ENCODE assay signal across 8 cellular contexts in genomic region chr15:41828747-41829270, GRCh38. TPM values are rescaled to one million over a fixed set of nuclear protein-coding genes. Genes with fewer than 3 reads are reported as not detected.
A peak's percentile ranks its signal among the peaks of the same experiment; 100 is the strongest.
DNase-seq lines count a peak whose midpoint lies in the region; ATAC-seq and TF ChIP-seq lines count a peak whose summit lies in the region.

No MANE protein-coding gene starts in this region.

- CTCF ChIA-PET in AG04449 (lab: Yijun Ruan, JAX) = interaction anchor here (0.9 kb wide), 1 partner anchor 78 kb away, joined by 5 read pairs; no protein-coding TSS in a partner anchor
- CTCF ChIA-PET in GM10248 (lab: Yijun Ruan, JAX) = interaction anchor here (3.7 kb wide), 1 partner anchor 17 kb away, joined by 15 read pairs; no protein-coding TSS in a partner anchor

- peak overlapping the region; percentile 67 for H3K9ac ChIP-seq in muscle layer of colon (ENCODE audit: low read length)

- no peak for ATAC-seq in left lobe of liver

- H3K4me1 ChIP-seq in muscle layer of colon (ENCODE audit: insufficient read depth, low read length) = peaks cover 10% of the 10 kb centered on the region

- H3K9me3 ChIP-seq in muscle layer of colon (ENCODE audit: low read length) = no peaks in the 10 kb centered on the region

- H3K27me3 ChIP-seq in muscle layer of colon (ENCODE audit: control insufficient read depth in 1 of 2, insufficient read depth in 2 of 2, low read length in 2 of 2) = no peaks in the 10 kb centered on the region

- H3K4me3 ChIP-seq in AG04449 (ENCODE audit: low read depth, low read length) (peak overlapping the region; percentile 93), cardiac fibroblast (replicated peaks in 1 of 2; ENCODE audit: low read depth in 2 of 2, low read length in 2 of 2) (peak overlapping the region; percentile 86 to 87), muscle layer of colon (ENCODE audit: low read depth in 1 of 2, low read length in 2 of 2) (peak overlapping the region; percentile 80 to 81)
- H3K4me3 ChIP-seq in Jurkat, Clone E6-1 (ENCODE audit: low read length) = peak overlapping the region; percentile 87

- no peak for TF ChIP-seq CTCF in AG04449 (IDR thresholded peaks at IDR 0.05; ENCODE audit: insufficient read depth, low read length, missing control alignments)
- no peak for TF ChIP-seq CTCF in cardiac fibroblast (IDR thresholded peaks at IDR 0.05; ENCODE audit: low read depth, low read length)
- TF ChIP-seq CTCF in GM10248 (IDR thresholded peaks at IDR 0.05; ENCODE audit: control extremely low read depth, extremely low read depth, low read depth, missing control alignments) = no peak

- DNase-seq in AG04449 (ENCODE audit: low read depth, low spot score) (no peak), cardiac fibroblast (ENCODE audit: low read depth in 2 of 2) (peak in 1 of 2 donors; percentile 14), GM10248 (ENCODE audit: extremely low spot score) (no peak), NCI-H748 treated with DMSO at 0.1 percent for 48 hours (lab: John Stamatoyannopoulos, UW) (no peak), amniotic stem cell (lab: John Stamatoyannopoulos, UW) (no peak), left lobe of liver (ENCODE audit: low spot score) (no peak)
- DNase-seq in Jurkat, Clone E6-1 (ENCODE audit: low read depth, low spot score) = no peak

- H3K27ac ChIP-seq in muscle layer of colon (ENCODE audit: low read depth, low read length) = peak overlapping the region; percentile 85

- POLR2A ChIA-PET in AG04449 (lab: Yijun Ruan, JAX) = no interaction called here
- POLR2A ChIA-PET in GM10248 (lab: Yijun Ruan, JAX) = no interaction called here

- H3K36me3 ChIP-seq in muscle layer of colon (ENCODE audit: insufficient read depth, low read length) = peaks cover 17% of the 10 kb centered on the region

RNA-seq across cellular contexts. Expression of gene JMJD7, which starts 0.9 kb away (rescaled TPM):
- polyA plus RNA-seq in Jurkat, Clone E6-1 (2012; ENCODE audit: insufficient read depth, insufficient read length) = 11.4 TPM
- 8.9 TPM for total RNA-seq in left lobe of liver

RNA-seq across cellular contexts. Expression of gene PLA2G4B, which starts 9.8 kb away (rescaled TPM):
- polyA plus RNA-seq in Jurkat, Clone E6-1 (2012; ENCODE audit: insufficient read depth, insufficient read length) = 3.9 TPM
- 5.9 TPM for total RNA-seq in left lobe of liver

RNA-seq across cellular contexts. Expression of gene MAPKBP1, which starts 54.5 kb away (rescaled TPM):
- 17.4 TPM for polyA plus RNA-seq in Jurkat, Clone E6-1 (2012; ENCODE audit: insufficient read depth, insufficient read length)
- 6.6 TPM for total RNA-seq in left lobe of liver
